Comparison of ENCODE assay signal across 21 cellular contexts in the genomic region with DNA sequence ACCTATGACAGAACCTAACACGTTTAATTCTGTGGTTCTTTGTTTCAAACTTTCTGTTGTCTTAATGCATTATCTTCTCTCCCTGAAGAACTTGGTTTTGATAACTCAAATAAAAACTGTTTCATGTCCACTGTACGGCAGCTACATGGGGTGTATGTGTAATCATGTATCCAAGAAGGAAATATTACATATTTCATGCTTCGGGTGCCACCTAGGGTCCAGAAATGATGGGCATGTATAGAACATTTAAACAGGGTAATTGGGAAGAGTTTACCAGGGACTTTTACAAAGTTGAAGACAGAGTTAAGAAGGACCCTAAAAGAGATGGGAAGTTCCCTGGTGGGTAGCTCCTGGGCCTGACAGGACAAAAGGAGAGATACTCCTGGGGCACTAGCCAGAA.
DNase-seq lines count a peak whose midpoint lies in the region; ATAC-seq and TF ChIP-seq lines count a peak whose summit lies in the region.
"Had no signal": no experiment of that assay in that cellular context is flagged by ENCODE, and none has a peak within 500 bp of the region (broad histone marks: within the 10 kb centered on the region; RNA-seq: fewer than 3 reads in every experiment).

No MANE protein-coding gene starts in this region.

- no peak for TF ChIP-seq POLR2A in gastrocnemius medialis (IDR thresholded peaks at IDR 0.05)

- peaks cover 2% of the 10 kb centered on the region for H3K9me3 Mint-ChIP-seq in activated CD4-positive, alpha-beta T cell treated with anti-CD3 and anti-CD28 coated beads for 36 hours (ENCODE audit: low read depth)
- H3K9me3 Mint-ChIP-seq: activated CD4-positive, alpha-beta memory T cell treated with anti-CD3 and anti-CD28 coated beads, Interleukin-2, amount 10 ng/mL, durations not matched to agents 7 days and 5 days; activated T-helper 1 cell treated with anti-CD3 and anti-CD28 coated beads, Interleukin-12 subunit alpha, Interleukin-12 subunit beta, Interleukin-2, Interleukin-4 antibody, amounts not matched to agents 30 ng/mL and 10 ng/mL and 1 ng/mL, durations not matched to agents 14 hours and 24 hours and 36 hours; stimulated activated memory B cell treated with anti-CD40 and anti-IgM and Interleukin-4, amounts not matched to agents 10 μg/mL and 1 μg/mL and 100 μg/mL, for 72 hours had no signal

- H3K4me1 ChIP-seq in gastrocnemius medialis: peaks cover 0 to 3% of the 10 kb centered on the region in 2 donors
- H3K4me1 ChIP-seq: parathyroid adenoma had no signal

- no peaks in the 10 kb centered on the region for H3K9me3 ChIP-seq in gastrocnemius medialis
- H3K9me3 ChIP-seq: adrenal gland, transverse colon had no signal

- H3K4me3 ChIP-seq in choroid plexus epithelial cell (ENCODE audit: low read depth, low read length) (no peak overlapping the region), gastrocnemius medialis (no peak overlapping the region)
- H3K4me3 ChIP-seq: adrenal gland, SK-N-MC, transverse colon had no signal

- H3K27ac ChIP-seq in gastrocnemius medialis: no peak overlapping the region
- H3K27ac ChIP-seq: adrenal gland, epithelial cell of prostate, parathyroid adenoma, SK-N-MC, transverse colon had no signal

- no peak for ATAC-seq in HG02610 (IDR thresholded peaks at IDR 0.05; ENCODE audit: unreplicated experiment)
- no peak for ATAC-seq in activated CD4-positive, alpha-beta T cell treated with anti-CD3 and anti-CD28 coated beads for 36 hours
- no peak for ATAC-seq in gastrocnemius medialis
- ATAC-seq: stimulated activated memory B cell treated with anti-CD40 and anti-IgM and Interleukin-4, amounts not matched to agents 10 μg/mL and 1 μg/mL and 100 μg/mL, for 72 hours had no signal

- TF ChIP-seq CTCF in choroid plexus epithelial cell (conservative IDR thresholded peaks at IDR 0.05; ENCODE audit: low read depth, low read length) (peak; percentile 34), gastrocnemius medialis (IDR thresholded peaks at IDR 0.05 in 4 of 5, conservative IDR thresholded peaks at IDR 0.05 in 1 of 5) (no peak)

- H3K36me3 Mint-ChIP-seq in activated CD4-positive, alpha-beta T cell treated with anti-CD3 and anti-CD28 coated beads for 36 hours (ENCODE audit: low read depth): no peaks in the 10 kb centered on the region
- H3K36me3 Mint-ChIP-seq: CD8-positive, alpha-beta memory T cell; stimulated activated memory B cell treated with anti-CD40 and anti-IgM and Interleukin-4, amounts not matched to agents 10 μg/mL and 1 μg/mL and 100 μg/mL, for 72 hours had no signal

- DNase-seq in DMS 273 (lab: John Stamatoyannopoulos, UW; ENCODE audit: unreplicated experiment): peak; percentile 65
- no peak for DNase-seq in DMS 273 treated with DMSO at 0.1 percent for 48 hours (lab: John Stamatoyannopoulos, UW)
- DNase-seq in NCI-H524 treated with DMSO at 0.1 percent for 48 hours (lab: John Stamatoyannopoulos, UW): peak; percentile 35
- DNase-seq in choroid plexus epithelial cell (ENCODE audit: low read depth): peak; percentile 55
- peak; percentile 59 for DNase-seq in midbrain (lab: John Stamatoyannopoulos, UW)
- no peak for DNase-seq in activated CD4-positive, alpha-beta T cell treated with anti-CD3 and anti-CD28 coated beads for 36 hours
- no peak for DNase-seq in gastrocnemius medialis
- DNase-seq: 8988T; activated CD4-positive, alpha-beta memory T cell treated with anti-CD3 and anti-CD28 coated beads, Interleukin-2, amount 10 ng/mL, durations not matched to agents 7 days and 5 days; adrenal gland; CD8-positive, alpha-beta memory T cell; cerebellar nuclear complex; H9; kidney; transverse colon had no signal

- CTCF ChIA-PET in activated CD4-positive, alpha-beta T cell treated with anti-CD3 and anti-CD28 coated beads for 36 hours (lab: Charles Lee): no interaction called here

- H3K27me3 ChIP-seq in gastrocnemius medialis: no peaks in the 10 kb centered on the region
- H3K27me3 ChIP-seq: adrenal gland, transverse colon had no signal

- intact Hi-C loops in activated CD4-positive, alpha-beta T cell treated with anti-CD3 and anti-CD28 coated beads for 36 hours (cut with DNase I, micrococcal nuclease): loop anchor here in 1 of 2 experiments (10.0 kb wide), 1 partner anchor 686 kb away; no protein-coding TSS in a partner anchor
- intact Hi-C loops in gastrocnemius medialis (cut with DNase I; ENCODE audit: low total_unique reads): loop anchor here (10.0 kb wide), 1 partner anchor 286 kb away; a partner anchor contains a TSS

- H3K27me3 Mint-ChIP-seq in activated CD4-positive, alpha-beta T cell treated with anti-CD3 and anti-CD28 coated beads for 36 hours: no peaks in the 10 kb centered on the region
- H3K27me3 Mint-ChIP-seq: activated CD4-positive, alpha-beta memory T cell treated with anti-CD3 and anti-CD28 coated beads, Interleukin-2, amount 10 ng/mL, durations not matched to agents 7 days and 5 days; CD8-positive, alpha-beta memory T cell; stimulated activated memory B cell treated with anti-CD40 and anti-IgM and Interleukin-4, amounts not matched to agents 10 μg/mL and 1 μg/mL and 100 μg/mL, for 72 hours had no signal

- H3K27ac Mint-ChIP-seq in activated CD4-positive, alpha-beta T cell treated with anti-CD3 and anti-CD28 coated beads for 36 hours: no peak overlapping the region
- H3K27ac Mint-ChIP-seq: activated CD4-positive, alpha-beta memory T cell treated with anti-CD3 and anti-CD28 coated beads, Interleukin-2, amount 10 ng/mL, durations not matched to agents 7 days and 5 days; activated T-helper 1 cell treated with anti-CD3 and anti-CD28 coated beads, Interleukin-12 subunit alpha, Interleukin-12 subunit beta, Interleukin-2, Interleukin-4 antibody, amounts not matched to agents 30 ng/mL and 10 ng/mL and 1 ng/mL, durations not matched to agents 14 hours and 24 hours and 36 hours; CD8-positive, alpha-beta memory T cell; stimulated activated memory B cell treated with anti-CD40 and anti-IgM and Interleukin-4, amounts not matched to agents 10 μg/mL and 1 μg/mL and 100 μg/mL, for 72 hours had no signal

- no peaks in the 10 kb centered on the region for H3K36me3 ChIP-seq in gastrocnemius medialis
- H3K36me3 ChIP-seq: adrenal gland, transverse colon had no signal

- no peaks in the 10 kb centered on the region for H3K4me1 Mint-ChIP-seq in activated CD4-positive, alpha-beta T cell treated with anti-CD3 and anti-CD28 coated beads for 36 hours
- H3K4me1 Mint-ChIP-seq: activated CD4-positive, alpha-beta memory T cell treated with anti-CD3 and anti-CD28 coated beads, Interleukin-2, amount 10 ng/mL, durations not matched to agents 7 days and 5 days; CD8-positive, alpha-beta memory T cell; stimulated activated memory B cell treated with anti-CD40 and anti-IgM and Interleukin-4, amounts not matched to agents 10 μg/mL and 1 μg/mL and 100 μg/mL, for 72 hours had no signal

- POLR2A ChIA-PET in activated CD4-positive, alpha-beta T cell treated with anti-CD3 and anti-CD28 coated beads for 36 hours (lab: Charles Lee): no interaction called here

- no peak overlapping the region for H3K4me3 Mint-ChIP-seq in activated CD4-positive, alpha-beta T cell treated with anti-CD3 and anti-CD28 coated beads for 36 hours
- H3K4me3 Mint-ChIP-seq: activated CD4-positive, alpha-beta memory T cell treated with anti-CD3 and anti-CD28 coated beads, Interleukin-2, amount 10 ng/mL, durations not matched to agents 7 days and 5 days; activated T-helper 1 cell treated with anti-CD3 and anti-CD28 coated beads, Interleukin-12 subunit alpha, Interleukin-12 subunit beta, Interleukin-2, Interleukin-4 antibody, amounts not matched to agents 30 ng/mL and 10 ng/mL and 1 ng/mL, durations not matched to agents 14 hours and 24 hours and 36 hours; CD8-positive, alpha-beta memory T cell; H9; stimulated activated memory B cell treated with anti-CD40 and anti-IgM and Interleukin-4, amounts not matched to agents 10 μg/mL and 1 μg/mL and 100 μg/mL, for 72 hours had no signal

- in situ Hi-C loops in gastrocnemius medialis (cut with MboI; ENCODE audit: low sequenced_read_pairs in 4 of 4): no loop called here

Comparison
In these comparisons a context has a peak if more than half of its experiments do, and no peak if none do; other contexts are left out.
1. DNase-seq: peak in DMS 273 (single experiment), NCI-H524 treated with DMSO at 0.1 percent for 48 hours (single experiment), choroid plexus epithelial cell (single experiment) and midbrain (single experiment); none in DMS 273 treated with DMSO at 0.1 percent for 48 hours (single experiment), activated CD4-positive, alpha-beta T cell treated with anti-CD3 and anti-CD28 coated beads for 36 hours (single experiment) and gastrocnemius medialis (0 of 2).